In the genomic region with DNA sequence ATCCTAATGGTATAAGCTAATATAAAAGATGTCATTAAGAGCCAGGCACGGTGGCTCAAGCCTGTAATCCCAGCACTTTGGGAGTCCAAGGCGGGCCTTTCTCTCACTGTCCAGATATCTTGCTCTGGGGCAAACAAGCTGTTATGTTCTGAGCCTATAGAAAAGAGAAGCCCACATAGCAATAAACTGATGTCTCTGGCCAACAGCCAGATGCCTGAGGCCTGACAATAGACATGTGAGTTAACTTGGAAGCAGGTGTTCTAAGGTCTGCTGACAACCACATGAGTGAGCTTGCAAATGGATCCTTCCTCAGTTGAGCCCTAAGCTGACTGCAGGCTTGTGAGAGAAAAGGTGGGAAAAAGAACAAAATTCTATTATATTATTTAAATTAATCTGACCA, we compare ENCODE assay signal across 10 cellular contexts. TPM values are rescaled to one million over a fixed set of nuclear protein-coding genes. Genes with fewer than 3 reads are reported as not detected.
DNase-seq lines count a peak whose midpoint lies in the region; ATAC-seq and TF ChIP-seq lines count a peak whose summit lies in the region.
"Had no signal": no experiment of that assay in that cellular context is flagged by ENCODE, and none has a peak within 500 bp of the region (broad histone marks: within the 10 kb centered on the region; RNA-seq: fewer than 3 reads in every experiment).

No MANE protein-coding gene starts in this region.

- WGBS in esophagus muscularis mucosa, result 76% methylated on average over 2 of the region's 2 CpGs

- no peaks in the 10 kb centered on the region for H3K27me3 ChIP-seq in esophagus muscularis mucosa

- peak; percentile 37; the same call in 2 of the 3 replicates for ATAC-seq in SK-N-SH treated with all-trans-retinoic acid at 6 μM for 48 hours
- no peak for ATAC-seq in HG03159 (IDR thresholded peaks at IDR 0.05; ENCODE audit: unreplicated experiment)
- ATAC-seq: activated CD4-positive, alpha-beta T cell treated with anti-CD3 and anti-CD28 coated beads for 36 hours had no signal

- TF ChIP-seq POLR2A in esophagus muscularis mucosa (IDR thresholded peaks at IDR 0.05; ENCODE audit: low read depth), result no peak

- intact Hi-C loops in esophagus muscularis mucosa (cut with DNase I), result no loop called here

- peaks cover 4 to 21% (median 7%) of the 10 kb centered on the region in 4 donors for H3K36me3 ChIP-seq in esophagus muscularis mucosa

- peaks cover 9 to 17% (median 14%) of the 10 kb centered on the region in 4 donors for H3K4me1 ChIP-seq in esophagus muscularis mucosa

- no peak for TF ChIP-seq EP300 in esophagus muscularis mucosa (IDR thresholded peaks at IDR 0.05)

- no peaks in the 10 kb centered on the region for H3K9me3 ChIP-seq in esophagus muscularis mucosa

- H3K27ac ChIP-seq in esophagus muscularis mucosa (replicated peaks in 1 of 4), result no peak overlapping the region

- TF ChIP-seq CTCF in HFF-Myc (IDR thresholded peaks at IDR 0.05; ENCODE audit: low read depth, low read length, missing control alignments), result no peak
- TF ChIP-seq CTCF in esophagus muscularis mucosa (IDR thresholded peaks at IDR 0.05), result no peak

- H3K4me3 ChIP-seq in HFF-Myc (replicated peaks; ENCODE audit: low read depth, low read length) (no peak overlapping the region), esophagus muscularis mucosa (no peak overlapping the region)

- peak; percentile 17 for DNase-seq in HFF-Myc (ENCODE audit: extremely low read depth, low read depth)
- peak; percentile 62 for DNase-seq in NCI-H2081 treated with DMSO at 0.1 percent for 48 hours (lab: John Stamatoyannopoulos, UW)
- DNase-seq in myocyte (ENCODE audit: low read depth), result peak; percentile 78
- DNase-seq in UCSD-AML1 (lab: John Stamatoyannopoulos, UW; ENCODE audit: unreplicated experiment), result no peak
- DNase-seq in esophagus muscularis mucosa (ENCODE audit: extremely low spot score), result no peak
- DNase-seq: activated CD4-positive, alpha-beta T cell treated with anti-CD3 and anti-CD28 coated beads for 36 hours; amniotic stem cell; hippocampal formation had no signal

TF ChIP-seq in SK-N-SH treated with all-trans-retinoic acid at 6 μM for 48 hours, 23 proteins besides CTCF, POLR2A, EP300 and RAD21:
- TF ChIP-seq ZC3H10 (CRISPR knock-in tag; IDR thresholded peaks at IDR 0.05) (no peak), ZFP3 (CRISPR knock-in tag; IDR thresholded peaks at IDR 0.05) (no peak), TCF4 (CRISPR knock-in tag; IDR thresholded peaks at IDR 0.05; ENCODE audit: borderline replicate concordance) (no peak; the same call in 1 of the 2 replicates), SNAI2 (CRISPR knock-in tag; IDR thresholded peaks at IDR 0.05) (no peak)

RNA-seq across cellular contexts. Expression of a gene that starts 25.0 kb away (rescaled TPM):
- total RNA-seq in myocyte (20.5 and 23.5 TPM in 2 replicates), esophagus muscularis mucosa (10 to 100 TPM; 16.8 to 30.3 (median 20.4) TPM)
- polyA plus RNA-seq in myocyte (2012), result 23.8 TPM

Comparison
In these comparisons a context has a peak if more than half of its experiments do, and no peak if none do; other contexts are left out.
1. DNase-seq: peak in HFF-Myc (single experiment), NCI-H2081 treated with DMSO at 0.1 percent for 48 hours (single experiment) and myocyte (single experiment); none in UCSD-AML1 (single experiment) and esophagus muscularis mucosa (single experiment).